Comparison of ENCODE assay signal across 18 cellular contexts in genomic region chr1:221030121-221030649, GRCh38.
"Had no signal": no experiment of that assay in that cellular context is flagged by ENCODE, and none has a peak within 500 bp of the region (broad histone marks: within the 10 kb centered on the region; RNA-seq: fewer than 3 reads in every experiment).

No MANE protein-coding gene starts in this region.

- H3K4me1 ChIP-seq: adrenal gland had no signal

- DNase-seq: activated CD4-positive, alpha-beta memory T cell treated with anti-CD3 and anti-CD28 coated beads, Interleukin-2, amount 10 ng/mL, durations not matched to agents 7 days and 5 days; activated CD4-positive, alpha-beta T cell treated with anti-CD3 and anti-CD28 coated beads for 36 hours; activated effector memory CD4-positive, alpha-beta T cell treated with Interleukin-2 at 50 U/mL for 16 hours; activated T-cell treated with anti-CD3 and anti-CD28 coated beads, Interleukin-2, amount 50 U/mL, for 4 hours; adrenal gland; esophagus squamous epithelium; foreskin fibroblast; head of caudate nucleus; immature natural killer cell; mammary epithelial cell; mucosa of descending colon; naive thymus-derived CD8-positive, alpha-beta T cell; small intestine; stimulated activated CD4-positive, alpha-beta T cell treated with anti-CD3 and anti-CD28 coated beads, Interleukin-4, amount 100 ng/mL, for 4 hours; stimulated activated CD8-positive, alpha-beta memory T cell treated with anti-CD3 and anti-CD28 coated beads, Interleukin-4, amount 100 ng/mL, for 48 hours; upper lobe of left lung; WERI-Rb-1 had no signal

- FAIRE-seq: small intestine had no signal

- H3K27me3 ChIP-seq: adrenal gland, esophagus squamous epithelium, upper lobe of left lung had no signal

- H3K36me3 ChIP-seq: adrenal gland, cardiac muscle cell, esophagus squamous epithelium, upper lobe of left lung, WERI-Rb-1 had no signal

- ATAC-seq: activated CD4-positive, alpha-beta T cell treated with anti-CD3 and anti-CD28 coated beads for 36 hours; activated T-cell treated with anti-CD3 and anti-CD28 coated beads, Interleukin-2, amount 50 U/mL, for 4 hours; mucosa of descending colon; naive thymus-derived CD8-positive, alpha-beta T cell had no signal

- H3K4me3 ChIP-seq: adrenal gland, cardiac muscle cell, esophagus squamous epithelium, mucosa of descending colon, upper lobe of left lung had no signal

- H3K27ac ChIP-seq: adrenal gland, cardiac muscle cell, esophagus squamous epithelium, upper lobe of left lung, WERI-Rb-1 had no signal

- H3K9me3 ChIP-seq: adrenal gland, esophagus squamous epithelium, mucosa of descending colon, upper lobe of left lung had no signal
